1 cellular context compared by ENCODE assay signal in the genomic region with DNA sequence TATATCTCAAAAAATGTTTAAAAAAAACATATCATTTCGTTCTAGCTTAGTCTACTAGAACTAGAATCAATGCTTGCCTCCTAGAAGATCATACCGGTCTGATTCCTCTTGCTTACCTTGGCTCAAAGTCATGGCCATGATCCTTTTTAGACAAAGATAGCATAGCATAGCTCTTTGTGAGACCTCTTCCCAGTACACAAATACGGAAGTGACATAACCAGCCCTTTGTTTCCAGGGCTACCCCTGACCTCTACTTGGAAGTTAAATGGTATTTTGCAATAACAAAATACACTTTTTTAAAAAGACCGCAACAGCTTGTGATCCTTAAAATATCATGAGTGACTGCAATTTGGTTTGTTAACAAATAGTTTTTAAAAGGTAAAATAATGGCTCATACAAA.
A peak's percentile ranks its signal among the peaks of the same experiment; 100 is the strongest.
TF ChIP-seq lines count a peak whose summit lies in the region.

No MANE protein-coding gene starts in this region.

TF ChIP-seq in HepG2, 621 proteins besides CTCF, POLR2A, EP300 and RAD21 (continued from another document):
- TF ChIP-seq, protein P1, sequence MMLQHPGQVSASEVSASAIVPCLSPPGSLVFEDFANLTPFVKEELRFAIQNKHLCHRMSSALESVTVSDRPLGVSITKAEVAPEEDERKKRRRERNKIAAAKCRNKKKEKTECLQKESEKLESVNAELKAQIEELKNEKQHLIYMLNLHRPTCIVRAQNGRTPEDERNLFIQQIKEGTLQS (CRISPR knock-in tag; IDR thresholded peaks at IDR 0.05): no peak
- TF ChIP-seq CREB1 (IDR thresholded peaks at IDR 0.05) (no peak), CREB1 (CRISPR knock-in tag; IDR thresholded peaks at IDR 0.05) (peak; percentile 42; the same call in 1 of the 2 replicates), SMAD1 (CRISPR knock-in tag; IDR thresholded peaks at IDR 0.05; ENCODE audit: borderline replicate concordance, low read depth) (no peak), SAP130 (CRISPR knock-in tag; IDR thresholded peaks at IDR 0.05; ENCODE audit: low read depth) (no peak), ZNF337 (CRISPR knock-in tag; IDR thresholded peaks at IDR 0.05; ENCODE audit: borderline replicate concordance, low read depth) (no peak), ZNF614 (CRISPR knock-in tag; IDR thresholded peaks at IDR 0.05; ENCODE audit: borderline replicate concordance) (no peak), SOX13 (IDR thresholded peaks at IDR 0.05) (no peak), SOX13 (CRISPR knock-in tag; conservative IDR thresholded peaks at IDR 0.05 in 1 of 2, IDR thresholded peaks at IDR 0.05 in 1 of 2) (peak in 1 of 2 experiments; percentile 80; a peak in 2 of 4 replicates), BCL6 (CRISPR knock-in tag; IDR thresholded peaks at IDR 0.05) (peak; percentile 57; the same call in 1 of the 2 replicates), RARA (CRISPR knock-in tag; IDR thresholded peaks at IDR 0.05) (peak; percentile 46; the same call in 1 of the 2 replicates), ZNF552 (CRISPR knock-in tag; IDR thresholded peaks at IDR 0.05; ENCODE audit: borderline replicate concordance) (no peak), HOXA5 (CRISPR knock-in tag; IDR thresholded peaks at IDR 0.05) (no peak), CEBPG (CRISPR knock-in tag; IDR thresholded peaks at IDR 0.05) (0 out of 2 replicates have a peak, but pooled peaks have one; percentile 9), NFRKB (IDR thresholded peaks at IDR 0.05) (no peak), SOX6 (IDR thresholded peaks at IDR 0.05) (no peak), SOX6 (CRISPR knock-in tag; IDR thresholded peaks at IDR 0.05) (peak; percentile 69), KDM2A (CRISPR knock-in tag; IDR thresholded peaks at IDR 0.05; ENCODE audit: borderline replicate concordance, low read depth) (no peak), HDAC6 (IDR thresholded peaks at IDR 0.05; ENCODE audit: low read depth, low read length) (no peak), PCBP2 (optimal IDR thresholded peaks at IDR 0.05; ENCODE audit: low read depth, low read length, poor library complexity, severe bottlenecking) (no peak), SOX5 (CRISPR knock-in tag; IDR thresholded peaks at IDR 0.05; ENCODE audit: borderline replicate concordance) (peak; percentile 82), SP140L (CRISPR knock-in tag; IDR thresholded peaks at IDR 0.05; ENCODE audit: borderline replicate concordance) (no peak), TMF1 (CRISPR knock-in tag; IDR thresholded peaks at IDR 0.05; ENCODE audit: low read depth) (no peak), SPEN (CRISPR knock-in tag; IDR thresholded peaks at IDR 0.05; ENCODE audit: low read depth) (no peak), ZNF225 (CRISPR knock-in tag; IDR thresholded peaks at IDR 0.05) (no peak), NR2F6 (IDR thresholded peaks at IDR 0.05) (peak; percentile 35; the same call in 1 of the 2 replicates), NR2F6 (CRISPR knock-in tag; IDR thresholded peaks at IDR 0.05) (0 out of 2 replicates have a peak, but pooled peaks have one; percentile 39), NR3C1 (CRISPR knock-in tag; IDR thresholded peaks at IDR 0.05) (no peak), NCOA5 (CRISPR knock-in tag; IDR thresholded peaks at IDR 0.05) (no peak), ZNF720 (CRISPR knock-in tag; IDR thresholded peaks at IDR 0.05) (no peak), ISL2 (CRISPR knock-in tag; IDR thresholded peaks at IDR 0.05) (no peak)
- TF ChIP-seq, protein P2, sequence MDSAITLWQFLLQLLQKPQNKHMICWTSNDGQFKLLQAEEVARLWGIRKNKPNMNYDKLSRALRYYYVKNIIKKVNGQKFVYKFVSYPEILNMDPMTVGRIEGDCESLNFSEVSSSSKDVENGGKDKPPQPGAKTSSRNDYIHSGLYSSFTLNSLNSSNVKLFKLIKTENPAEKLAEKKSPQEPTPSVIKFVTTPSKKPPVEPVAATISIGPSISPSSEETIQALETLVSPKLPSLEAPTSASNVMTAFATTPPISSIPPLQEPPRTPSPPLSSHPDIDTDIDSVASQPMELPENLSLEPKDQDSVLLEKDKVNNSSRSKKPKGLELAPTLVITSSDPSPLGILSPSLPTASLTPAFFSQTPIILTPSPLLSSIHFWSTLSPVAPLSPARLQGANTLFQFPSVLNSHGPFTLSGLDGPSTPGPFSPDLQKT (CRISPR knock-in tag; IDR thresholded peaks at IDR 0.05; ENCODE audit: borderline replicate concordance): no peak
- TF ChIP-seq, protein P3, sequence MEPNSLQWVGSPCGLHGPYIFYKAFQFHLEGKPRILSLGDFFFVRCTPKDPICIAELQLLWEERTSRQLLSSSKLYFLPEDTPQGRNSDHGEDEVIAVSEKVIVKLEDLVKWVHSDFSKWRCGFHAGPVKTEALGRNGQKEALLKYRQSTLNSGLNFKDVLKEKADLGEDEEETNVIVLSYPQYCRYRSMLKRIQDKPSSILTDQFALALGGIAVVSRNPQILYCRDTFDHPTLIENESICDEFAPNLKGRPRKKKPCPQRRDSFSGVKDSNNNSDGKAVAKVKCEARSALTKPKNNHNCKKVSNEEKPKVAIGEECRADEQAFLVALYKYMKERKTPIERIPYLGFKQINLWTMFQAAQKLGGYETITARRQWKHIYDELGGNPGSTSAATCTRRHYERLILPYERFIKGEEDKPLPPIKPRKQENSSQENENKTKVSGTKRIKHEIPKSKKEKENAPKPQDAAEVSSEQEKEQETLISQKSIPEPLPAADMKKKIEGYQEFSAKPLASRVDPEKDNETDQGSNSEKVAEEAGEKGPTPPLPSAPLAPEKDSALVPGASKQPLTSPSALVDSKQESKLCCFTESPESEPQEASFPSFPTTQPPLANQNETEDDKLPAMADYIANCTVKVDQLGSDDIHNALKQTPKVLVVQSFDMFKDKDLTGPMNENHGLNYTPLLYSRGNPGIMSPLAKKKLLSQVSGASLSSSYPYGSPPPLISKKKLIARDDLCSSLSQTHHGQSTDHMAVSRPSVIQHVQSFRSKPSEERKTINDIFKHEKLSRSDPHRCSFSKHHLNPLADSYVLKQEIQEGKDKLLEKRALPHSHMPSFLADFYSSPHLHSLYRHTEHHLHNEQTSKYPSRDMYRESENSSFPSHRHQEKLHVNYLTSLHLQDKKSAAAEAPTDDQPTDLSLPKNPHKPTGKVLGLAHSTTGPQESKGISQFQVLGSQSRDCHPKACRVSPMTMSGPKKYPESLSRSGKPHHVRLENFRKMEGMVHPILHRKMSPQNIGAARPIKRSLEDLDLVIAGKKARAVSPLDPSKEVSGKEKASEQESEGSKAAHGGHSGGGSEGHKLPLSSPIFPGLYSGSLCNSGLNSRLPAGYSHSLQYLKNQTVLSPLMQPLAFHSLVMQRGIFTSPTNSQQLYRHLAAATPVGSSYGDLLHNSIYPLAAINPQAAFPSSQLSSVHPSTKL (CRISPR knock-in tag; IDR thresholded peaks at IDR 0.05): 0 out of 2 replicates have a peak, but pooled peaks have one; percentile 16
- TF ChIP-seq, protein P4, sequence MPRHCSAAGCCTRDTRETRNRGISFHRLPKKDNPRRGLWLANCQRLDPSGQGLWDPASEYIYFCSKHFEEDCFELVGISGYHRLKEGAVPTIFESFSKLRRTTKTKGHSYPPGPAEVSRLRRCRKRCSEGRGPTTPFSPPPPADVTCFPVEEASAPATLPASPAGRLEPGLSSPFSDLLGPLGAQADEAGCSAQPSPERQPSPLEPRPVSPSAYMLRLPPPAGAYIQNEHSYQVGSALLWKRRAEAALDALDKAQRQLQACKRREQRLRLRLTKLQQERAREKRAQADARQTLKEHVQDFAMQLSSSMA (CRISPR knock-in tag; IDR thresholded peaks at IDR 0.05): no peak
- TF ChIP-seq, protein P5, sequence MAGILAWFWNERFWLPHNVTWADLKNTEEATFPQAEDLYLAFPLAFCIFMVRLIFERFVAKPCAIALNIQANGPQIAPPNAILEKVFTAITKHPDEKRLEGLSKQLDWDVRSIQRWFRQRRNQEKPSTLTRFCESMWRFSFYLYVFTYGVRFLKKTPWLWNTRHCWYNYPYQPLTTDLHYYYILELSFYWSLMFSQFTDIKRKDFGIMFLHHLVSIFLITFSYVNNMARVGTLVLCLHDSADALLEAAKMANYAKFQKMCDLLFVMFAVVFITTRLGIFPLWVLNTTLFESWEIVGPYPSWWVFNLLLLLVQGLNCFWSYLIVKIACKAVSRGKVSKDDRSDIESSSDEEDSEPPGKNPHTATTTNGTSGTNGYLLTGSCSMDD (CRISPR knock-in tag; IDR thresholded peaks at IDR 0.05): no peak
- TF ChIP-seq, protein P6, sequence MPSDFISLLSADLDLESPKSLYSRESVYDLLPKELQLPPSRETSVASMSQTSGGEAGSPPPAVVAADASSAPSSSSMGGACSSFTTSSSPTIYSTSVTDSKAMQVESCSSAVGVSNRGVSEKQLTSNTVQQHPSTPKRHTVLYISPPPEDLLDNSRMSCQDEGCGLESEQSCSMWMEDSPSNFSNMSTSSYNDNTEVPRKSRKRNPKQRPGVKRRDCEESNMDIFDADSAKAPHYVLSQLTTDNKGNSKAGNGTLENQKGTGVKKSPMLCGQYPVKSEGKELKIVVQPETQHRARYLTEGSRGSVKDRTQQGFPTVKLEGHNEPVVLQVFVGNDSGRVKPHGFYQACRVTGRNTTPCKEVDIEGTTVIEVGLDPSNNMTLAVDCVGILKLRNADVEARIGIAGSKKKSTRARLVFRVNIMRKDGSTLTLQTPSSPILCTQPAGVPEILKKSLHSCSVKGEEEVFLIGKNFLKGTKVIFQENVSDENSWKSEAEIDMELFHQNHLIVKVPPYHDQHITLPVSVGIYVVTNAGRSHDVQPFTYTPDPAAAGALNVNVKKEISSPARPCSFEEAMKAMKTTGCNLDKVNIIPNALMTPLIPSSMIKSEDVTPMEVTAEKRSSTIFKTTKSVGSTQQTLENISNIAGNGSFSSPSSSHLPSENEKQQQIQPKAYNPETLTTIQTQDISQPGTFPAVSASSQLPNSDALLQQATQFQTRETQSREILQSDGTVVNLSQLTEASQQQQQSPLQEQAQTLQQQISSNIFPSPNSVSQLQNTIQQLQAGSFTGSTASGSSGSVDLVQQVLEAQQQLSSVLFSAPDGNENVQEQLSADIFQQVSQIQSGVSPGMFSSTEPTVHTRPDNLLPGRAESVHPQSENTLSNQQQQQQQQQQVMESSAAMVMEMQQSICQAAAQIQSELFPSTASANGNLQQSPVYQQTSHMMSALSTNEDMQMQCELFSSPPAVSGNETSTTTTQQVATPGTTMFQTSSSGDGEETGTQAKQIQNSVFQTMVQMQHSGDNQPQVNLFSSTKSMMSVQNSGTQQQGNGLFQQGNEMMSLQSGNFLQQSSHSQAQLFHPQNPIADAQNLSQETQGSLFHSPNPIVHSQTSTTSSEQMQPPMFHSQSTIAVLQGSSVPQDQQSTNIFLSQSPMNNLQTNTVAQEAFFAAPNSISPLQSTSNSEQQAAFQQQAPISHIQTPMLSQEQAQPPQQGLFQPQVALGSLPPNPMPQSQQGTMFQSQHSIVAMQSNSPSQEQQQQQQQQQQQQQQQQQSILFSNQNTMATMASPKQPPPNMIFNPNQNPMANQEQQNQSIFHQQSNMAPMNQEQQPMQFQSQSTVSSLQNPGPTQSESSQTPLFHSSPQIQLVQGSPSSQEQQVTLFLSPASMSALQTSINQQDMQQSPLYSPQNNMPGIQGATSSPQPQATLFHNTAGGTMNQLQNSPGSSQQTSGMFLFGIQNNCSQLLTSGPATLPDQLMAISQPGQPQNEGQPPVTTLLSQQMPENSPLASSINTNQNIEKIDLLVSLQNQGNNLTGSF (CRISPR knock-in tag; IDR thresholded peaks at IDR 0.05): no peak
- TF ChIP-seq, protein P7, sequence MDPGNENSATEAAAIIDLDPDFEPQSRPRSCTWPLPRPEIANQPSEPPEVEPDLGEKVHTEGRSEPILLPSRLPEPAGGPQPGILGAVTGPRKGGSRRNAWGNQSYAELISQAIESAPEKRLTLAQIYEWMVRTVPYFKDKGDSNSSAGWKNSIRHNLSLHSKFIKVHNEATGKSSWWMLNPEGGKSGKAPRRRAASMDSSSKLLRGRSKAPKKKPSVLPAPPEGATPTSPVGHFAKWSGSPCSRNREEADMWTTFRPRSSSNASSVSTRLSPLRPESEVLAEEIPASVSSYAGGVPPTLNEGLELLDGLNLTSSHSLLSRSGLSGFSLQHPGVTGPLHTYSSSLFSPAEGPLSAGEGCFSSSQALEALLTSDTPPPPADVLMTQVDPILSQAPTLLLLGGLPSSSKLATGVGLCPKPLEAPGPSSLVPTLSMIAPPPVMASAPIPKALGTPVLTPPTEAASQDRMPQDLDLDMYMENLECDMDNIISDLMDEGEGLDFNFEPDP (CRISPR knock-in tag; conservative IDR thresholded peaks at IDR 0.05): no peak
- TF ChIP-seq, protein P8, sequence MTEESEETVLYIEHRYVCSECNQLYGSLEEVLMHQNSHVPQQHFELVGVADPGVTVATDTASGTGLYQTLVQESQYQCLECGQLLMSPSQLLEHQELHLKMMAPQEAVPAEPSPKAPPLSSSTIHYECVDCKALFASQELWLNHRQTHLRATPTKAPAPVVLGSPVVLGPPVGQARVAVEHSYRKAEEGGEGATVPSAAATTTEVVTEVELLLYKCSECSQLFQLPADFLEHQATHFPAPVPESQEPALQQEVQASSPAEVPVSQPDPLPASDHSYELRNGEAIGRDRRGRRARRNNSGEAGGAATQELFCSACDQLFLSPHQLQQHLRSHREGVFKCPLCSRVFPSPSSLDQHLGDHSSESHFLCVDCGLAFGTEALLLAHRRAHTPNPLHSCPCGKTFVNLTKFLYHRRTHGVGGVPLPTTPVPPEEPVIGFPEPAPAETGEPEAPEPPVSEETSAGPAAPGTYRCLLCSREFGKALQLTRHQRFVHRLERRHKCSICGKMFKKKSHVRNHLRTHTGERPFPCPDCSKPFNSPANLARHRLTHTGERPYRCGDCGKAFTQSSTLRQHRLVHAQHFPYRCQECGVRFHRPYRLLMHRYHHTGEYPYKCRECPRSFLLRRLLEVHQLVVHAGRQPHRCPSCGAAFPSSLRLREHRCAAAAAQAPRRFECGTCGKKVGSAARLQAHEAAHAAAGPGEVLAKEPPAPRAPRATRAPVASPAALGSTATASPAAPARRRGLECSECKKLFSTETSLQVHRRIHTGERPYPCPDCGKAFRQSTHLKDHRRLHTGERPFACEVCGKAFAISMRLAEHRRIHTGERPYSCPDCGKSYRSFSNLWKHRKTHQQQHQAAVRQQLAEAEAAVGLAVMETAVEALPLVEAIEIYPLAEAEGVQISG (CRISPR knock-in tag; IDR thresholded peaks at IDR 0.05): no peak
- TF ChIP-seq, protein P9, sequence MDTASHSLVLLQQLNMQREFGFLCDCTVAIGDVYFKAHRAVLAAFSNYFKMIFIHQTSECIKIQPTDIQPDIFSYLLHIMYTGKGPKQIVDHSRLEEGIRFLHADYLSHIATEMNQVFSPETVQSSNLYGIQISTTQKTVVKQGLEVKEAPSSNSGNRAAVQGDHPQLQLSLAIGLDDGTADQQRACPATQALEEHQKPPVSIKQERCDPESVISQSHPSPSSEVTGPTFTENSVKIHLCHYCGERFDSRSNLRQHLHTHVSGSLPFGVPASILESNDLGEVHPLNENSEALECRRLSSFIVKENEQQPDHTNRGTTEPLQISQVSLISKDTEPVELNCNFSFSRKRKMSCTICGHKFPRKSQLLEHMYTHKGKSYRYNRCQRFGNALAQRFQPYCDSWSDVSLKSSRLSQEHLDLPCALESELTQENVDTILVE (CRISPR knock-in tag; IDR thresholded peaks at IDR 0.05): no peak
- TF ChIP-seq, protein P10, sequence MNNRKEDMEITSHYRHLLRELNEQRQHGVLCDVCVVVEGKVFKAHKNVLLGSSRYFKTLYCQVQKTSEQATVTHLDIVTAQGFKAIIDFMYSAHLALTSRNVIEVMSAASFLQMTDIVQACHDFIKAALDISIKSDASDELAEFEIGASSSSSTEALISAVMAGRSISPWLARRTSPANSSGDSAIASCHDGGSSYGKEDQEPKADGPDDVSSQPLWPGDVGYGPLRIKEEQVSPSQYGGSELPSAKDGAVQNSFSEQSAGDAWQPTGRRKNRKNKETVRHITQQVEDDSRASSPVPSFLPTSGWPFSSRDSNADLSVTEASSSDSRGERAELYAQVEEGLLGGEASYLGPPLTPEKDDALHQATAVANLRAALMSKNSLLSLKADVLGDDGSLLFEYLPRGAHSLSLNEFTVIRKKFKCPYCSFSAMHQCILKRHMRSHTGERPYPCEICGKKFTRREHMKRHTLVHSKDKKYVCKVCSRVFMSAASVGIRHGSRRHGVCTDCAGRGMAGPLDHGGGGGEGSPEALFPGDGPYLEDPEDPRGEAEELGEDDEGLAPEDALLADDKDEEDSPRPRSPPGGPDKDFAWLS (CRISPR knock-in tag; IDR thresholded peaks at IDR 0.05; ENCODE audit: borderline replicate concordance): no peak
TF ChIP-seq in HepG2: peak in this region for 12.
